Comparison of ENCODE assay signal across 14 cellular contexts in the genomic region with DNA sequence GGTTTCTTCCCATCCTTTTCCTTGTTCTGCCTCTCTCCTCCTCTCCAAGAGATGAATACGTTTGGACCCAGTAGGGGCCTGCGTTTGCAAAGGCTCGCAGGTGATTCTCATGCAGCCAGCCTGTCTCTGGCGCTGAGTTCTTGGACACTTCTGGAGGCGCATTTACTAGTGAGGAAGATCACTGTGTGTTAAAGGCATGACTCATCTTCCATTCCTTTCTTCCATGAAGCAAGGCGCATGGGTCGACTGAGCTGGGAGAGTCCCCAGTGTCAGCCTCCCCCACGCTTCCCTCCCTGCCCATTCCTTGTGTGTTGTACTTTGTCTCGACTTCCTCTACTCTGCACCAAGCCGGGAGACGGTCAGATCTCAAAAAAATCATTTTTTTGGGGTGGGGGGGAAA.
DNase-seq lines count a peak whose midpoint lies in the region; ATAC-seq, FAIRE-seq and TF ChIP-seq lines count a peak whose summit lies in the region.
"Had no signal": no experiment of that assay in that cellular context is flagged by ENCODE, and none has a peak within 500 bp of the region (broad histone marks: within the 10 kb centered on the region; RNA-seq: fewer than 3 reads in every experiment).

No MANE protein-coding gene starts in this region.

- H4K5ac ChIP-seq in H1 (ENCODE audit: insufficient read length, low read depth, low read length) = no peak overlapping the region
- H4K5ac ChIP-seq in mesendoderm (ENCODE audit: low read length) = no peak overlapping the region

- no peak overlapping the region for H4K91ac ChIP-seq in H1 (replicated peaks; ENCODE audit: insufficient read length, low read length)

- no peaks in the 10 kb centered on the region for H3K27me3 ChIP-seq in H1 (replicated peaks in 1 of 4; ENCODE audit: control insufficient read depth in 3 of 4, extremely low read depth in 1 of 4, insufficient read depth in 3 of 4, low read length in 3 of 4)
- H3K27me3 ChIP-seq in mesendoderm (ENCODE audit: insufficient read depth, low read length, poor library complexity) = no peaks in the 10 kb centered on the region
- H3K27me3 ChIP-seq in tibial nerve = no peaks in the 10 kb centered on the region
- H3K27me3 ChIP-seq: BLaER1 had no signal

- H3K56ac ChIP-seq in H1 (replicated peaks; ENCODE audit: insufficient read length, low read depth, low read length) (no peak overlapping the region), mesendoderm (ENCODE audit: low read length) (no peak overlapping the region)

- H3K14ac ChIP-seq in H1 (ENCODE audit: insufficient read length) = no peak overlapping the region

- H3K18ac ChIP-seq in H1 (ENCODE audit: extremely low read depth, low read length) = no peak overlapping the region; the same call in 1 of the 2 replicates
- H3K18ac ChIP-seq in mesendoderm (ENCODE audit: low read length) = no peak overlapping the region

- CTCF ChIA-PET in H1 (lab: Charles Lee; ENCODE audit: partially characterized antibody) = interaction anchor here (1.0 to 1.4 kb wide), 2 partner anchors 158 to 232 kb away, joined by 3 read pairs; no protein-coding TSS in a partner anchor

- no peak overlapping the region for H3K23ac ChIP-seq in H1 (ENCODE audit: insufficient read length)
- no peak overlapping the region for H3K23ac ChIP-seq in mesendoderm (ENCODE audit: low read length)

- H4K8ac ChIP-seq in H1 (ENCODE audit: extremely low read depth, insufficient read depth, low read length) (no peak overlapping the region), mesendoderm (ENCODE audit: low read depth, low read length) (no peak overlapping the region)

- H2BK12ac ChIP-seq in H1 (ENCODE audit: low read depth, low read length) = no peak overlapping the region

- H2BK120ac ChIP-seq in H1 (replicated peaks; ENCODE audit: low read depth, low read length) (no peak overlapping the region), mesendoderm (ENCODE audit: low read depth, low read length) (no peak overlapping the region)

- no peak overlapping the region for H2BK20ac ChIP-seq in H1 (ENCODE audit: low read length)

- H2AK5ac ChIP-seq in H1 (ENCODE audit: low read depth, low read length) (0 out of 2 replicates have a peak overlapping the region, but pooled peaks have one; percentile 39), mesendoderm (ENCODE audit: low read length) (no peak overlapping the region)

- H2BK15ac ChIP-seq in H1 (ENCODE audit: low read length) (no peak overlapping the region), mesendoderm (replicated peaks; ENCODE audit: low read depth) (no peak overlapping the region)

- no peak for ATAC-seq in GM19455 (IDR thresholded peaks at IDR 0.05; ENCODE audit: unreplicated experiment)
- ATAC-seq: A549, GM12878, HCT116 had no signal

- TF ChIP-seq CTCF in H1 (IDR thresholded peaks at IDR 0.05; ENCODE audit: control extremely low read depth in 1 of 3, insufficient read depth in 1 of 3, low read depth in 1 of 3, low read length in 3 of 3) (no peak), tibial nerve (IDR thresholded peaks at IDR 0.05) (no peak)

- TF ChIP-seq RAD21 in H1 (IDR thresholded peaks at IDR 0.05 in 1 of 2, conservative IDR thresholded peaks at IDR 0.05 in 1 of 2; ENCODE audit: low read depth in 2 of 2, low read length in 2 of 2) = no peak

- POLR2A ChIA-PET in H1 (lab: Charles Lee; ENCODE audit: partially characterized antibody) = no interaction called here

- H3K4ac ChIP-seq in H1 (replicated peaks; ENCODE audit: insufficient read length, low read depth, low read length) (no peak overlapping the region), mesendoderm (ENCODE audit: low read depth, low read length) (no peak overlapping the region)

- no peaks in the 10 kb centered on the region for H3K36me3 ChIP-seq in H1 (ENCODE audit: control insufficient read depth in 2 of 4, insufficient read depth in 4 of 4, low read length in 3 of 4)
- no peaks in the 10 kb centered on the region for H3K36me3 ChIP-seq in mesendoderm (ENCODE audit: control insufficient read depth, insufficient read depth, low read length)
- H3K36me3 ChIP-seq in tibial nerve = no peaks in the 10 kb centered on the region
- H3K36me3 ChIP-seq: BLaER1 had no signal

- 75% methylated on average over 11 of the region's 11 CpGs; no CpG with 5 or more reads in 1 of the 2 experiments for WGBS in H1 (ENCODE audit: extremely low coverage in 1 of 2, insufficient coverage in 1 of 2, insufficient read length in 1 of 2, insufficient replicate concordance in 2 of 2, low coverage in 1 of 2, low lambda C conversion rate in 2 of 2, missing lambda C conversion rate in 1 of 2), 2 experiments
- WGBS in mesendoderm (ENCODE audit: extremely low coverage, insufficient coverage, low lambda C conversion rate) = no CpG with 5 or more reads among the region's 11 CpGs
- WGBS in tibial nerve, 2 donors = 56 to 57% methylated on average over 11 of the region's 11 CpGs

- H3K79me2 ChIP-seq in H1 (ENCODE audit: control insufficient read depth in 1 of 2, insufficient read depth in 2 of 2, low read length in 2 of 2) (no peaks in the 10 kb centered on the region), mesendoderm (ENCODE audit: control insufficient read depth, insufficient read depth, low read length) (no peaks in the 10 kb centered on the region)

- peaks cover 0 to 5% (median 2%) of the 10 kb centered on the region in 4 experiments; a peak in 3 of 7 replicates for H3K4me1 ChIP-seq in H1 (replicated peaks in 1 of 4; ENCODE audit: control insufficient read depth in 3 of 4, insufficient read depth in 4 of 4, low read length in 3 of 4)
- no peaks in the 10 kb centered on the region for H3K4me1 ChIP-seq in mesendoderm (ENCODE audit: control insufficient read depth, low read depth, low read length)
- no peaks in the 10 kb centered on the region for H3K4me1 ChIP-seq in tibial nerve
- H3K4me1 ChIP-seq: A549, BLaER1, Caco-2 had no signal

- TF ChIP-seq POLR2A in H1 (IDR thresholded peaks at IDR 0.05; ENCODE audit: control extremely low read depth in 1 of 2, low read depth in 2 of 2, low read length in 2 of 2) (no peak), tibial nerve (IDR thresholded peaks at IDR 0.05) (no peak)

- no peak for FAIRE-seq in H1 (lab: Jason Lieb, UNC)
- FAIRE-seq: A549, GM12878, GM18507 had no signal

- H2BK5ac ChIP-seq in H1 (ENCODE audit: low read depth, low read length) (0 out of 2 replicates have a peak overlapping the region, but pooled peaks have one; percentile 24), mesendoderm (ENCODE audit: low read length) (no peak overlapping the region)

- no peak overlapping the region for H2AFZ ChIP-seq in H1 (ENCODE audit: low read length)

- no peak for TF ChIP-seq EP300 in H1 (IDR thresholded peaks at IDR 0.05; ENCODE audit: borderline replicate concordance in 1 of 2, low read depth in 2 of 2, low read length in 2 of 2)
- no peak for TF ChIP-seq EP300 in tibial nerve (IDR thresholded peaks at IDR 0.05)

- H3K4me2 ChIP-seq in H1 (ENCODE audit: insufficient read depth in 1 of 2, low read depth in 2 of 2, low read length in 2 of 2) (no peak overlapping the region), mesendoderm (ENCODE audit: low read length) (no peak overlapping the region)
- H3K4me2 ChIP-seq: A549, BLaER1 had no signal

- H3K4me3 ChIP-seq in H1 (ENCODE audit: extremely low read depth in 1 of 4, insufficient read depth in 2 of 4, low read depth in 3 of 4, low read length in 4 of 4) (no peak overlapping the region), mesendoderm (ENCODE audit: low read length) (no peak overlapping the region), tibial nerve (no peak overlapping the region)
- H3K4me3 ChIP-seq: A549, BLaER1, GM12878 had no signal

- DNase-seq in M059J (ENCODE audit: low read depth) (peak; percentile 53), H1 (ENCODE audit: low read depth in 1 of 2, low spot score in 2 of 2) (no peak), mesendoderm (peak; percentile 3), NCI-H2081 (lab: John Stamatoyannopoulos, UW) (no peak), tibial nerve (ENCODE audit: low spot score in 2 of 2) (no peak), hepatic stellate cell (ENCODE audit: low spot score) (no peak)
- DNase-seq: Caco-2; CD8-positive, alpha-beta memory T cell had no signal

- H3K23me2 ChIP-seq in H1 (ENCODE audit: low read depth, low read length) = peaks cover 3% of the 10 kb centered on the region; the same call in 1 of the 2 replicates

- H3K9ac ChIP-seq in H1 (replicated peaks in 1 of 4; ENCODE audit: extremely low read depth in 1 of 4, low read depth in 3 of 4, low read length in 3 of 4) = no peak overlapping the region
- no peak overlapping the region for H3K9ac ChIP-seq in mesendoderm (ENCODE audit: low read length)
- H3K9ac ChIP-seq: BLaER1 had no signal

- H3K79me1 ChIP-seq in H1 (ENCODE audit: low read depth, low read length) = no peaks in the 10 kb centered on the region
- no peaks in the 10 kb centered on the region for H3K79me1 ChIP-seq in mesendoderm (ENCODE audit: low read length)

- H3K9me3 ChIP-seq in H1 (ENCODE audit: insufficient read depth in 2 of 2, low read depth in 1 of 2, low read length in 1 of 2) = no peaks in the 10 kb centered on the region
- H3K9me3 ChIP-seq in tibial nerve = no peaks in the 10 kb centered on the region
- H3K9me3 ChIP-seq: A549, BLaER1, Caco-2 had no signal

- no peak overlapping the region for H3K27ac ChIP-seq in H1 (ENCODE audit: low read depth, low read length)
- no peak overlapping the region for H3K27ac ChIP-seq in mesendoderm (ENCODE audit: low read depth, low read length)
- H3K27ac ChIP-seq in tibial nerve = no peak overlapping the region
- H3K27ac ChIP-seq: A549, BLaER1 had no signal

- no peaks in the 10 kb centered on the region for H4K20me1 ChIP-seq in H1 (replicated peaks in 1 of 2; ENCODE audit: control insufficient read depth in 1 of 2, insufficient read depth in 2 of 2, low read length in 2 of 2)
- H4K20me1 ChIP-seq: BLaER1 had no signal

TF ChIP-seq in H1, 55 proteins besides CTCF, POLR2A, EP300 and RAD21 (continues in another document):
- TF ChIP-seq SP1 (IDR thresholded peaks at IDR 0.05; ENCODE audit: low read depth, low read length) (no peak), SP2 (IDR thresholded peaks at IDR 0.05; ENCODE audit: low read length) (no peak), MAFK (IDR thresholded peaks at IDR 0.05; ENCODE audit: low read depth, low read length) (no peak), SUZ12 (IDR thresholded peaks at IDR 0.05; ENCODE audit: low read length) (no peak), CEBPB (IDR thresholded peaks at IDR 0.05; ENCODE audit: low read depth, low read length) (no peak), BRCA1 (IDR thresholded peaks at IDR 0.05; ENCODE audit: low read depth, low read length) (no peak)

Comparison
In these comparisons a context has a peak if more than half of its experiments do, and no peak if none do; other contexts are left out.
1. DNase-seq: peak in M059J (single experiment) and mesendoderm (single experiment); none in H1 (0 of 2), NCI-H2081 (0 of 2), tibial nerve (0 of 2) and hepatic stellate cell (single experiment).